In the genomic region with DNA sequence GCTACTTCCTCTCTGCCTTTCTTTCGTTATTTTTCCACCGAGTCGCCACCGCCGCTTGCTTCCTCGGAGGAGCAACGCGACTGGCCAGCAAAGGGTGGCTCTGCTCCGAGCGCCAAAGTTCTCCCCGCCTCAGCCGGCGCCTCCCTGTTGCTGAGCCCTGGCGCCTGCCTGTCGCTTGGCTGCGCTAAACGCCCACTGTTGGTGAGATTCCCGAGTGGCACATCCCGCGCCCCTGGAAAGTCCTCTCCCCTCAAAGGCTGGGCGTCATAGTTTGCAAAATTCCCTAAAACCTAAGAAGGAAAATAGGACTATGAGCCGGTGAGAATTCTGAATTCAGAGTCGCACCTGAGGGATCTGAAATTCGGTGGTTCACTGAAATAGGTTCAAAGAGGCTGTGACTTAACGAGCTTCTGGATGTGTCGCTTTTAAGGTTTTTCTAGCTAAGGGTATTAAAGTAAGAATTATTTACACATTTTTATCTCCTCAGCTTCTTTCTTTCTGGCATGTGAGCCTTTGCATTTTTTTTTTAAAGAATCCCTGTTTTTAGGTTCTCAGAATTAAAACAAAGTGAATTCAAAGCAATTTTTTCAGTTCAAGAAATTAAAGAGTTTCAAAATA, we compare ENCODE assay signal across 8 cellular contexts. TPM values are rescaled to one million over a fixed set of nuclear protein-coding genes. Genes with fewer than 3 reads are reported as not detected.
A peak's percentile ranks its signal among the peaks of the same experiment; 100 is the strongest.
DNase-seq lines count a peak whose midpoint lies in the region; ATAC-seq and TF ChIP-seq lines count a peak whose summit lies in the region.

A gene (minus strand): TSS at position 82 of the 618 bp plus-strand sequence. CDS start 668 bp downstream, outside the sequence.

- intact Hi-C loops in esophagus muscularis mucosa (cut with DNase I): no loop called here

- no peak for ATAC-seq in GM18861 (IDR thresholded peaks at IDR 0.05; ENCODE audit: unreplicated experiment)
- ATAC-seq in HG02840 (IDR thresholded peaks at IDR 0.05; ENCODE audit: low FRiP score, unreplicated experiment): no peak

- H3K4me1 ChIP-seq in esophagus muscularis mucosa: peaks cover 8 to 23% (median 20%) of the 10 kb centered on the region in 4 donors
- no peaks in the 10 kb centered on the region for H3K4me1 ChIP-seq in neuron (ENCODE audit: insufficient read depth, low read length)

- peaks cover 4 to 58% (median 22%) of the 10 kb centered on the region in 4 donors for H3K27me3 ChIP-seq in esophagus muscularis mucosa
- peaks cover 64% of the 10 kb centered on the region for H3K27me3 ChIP-seq in neuron (ENCODE audit: insufficient read depth, low read length)

- H3K9me3 ChIP-seq in esophagus muscularis mucosa (no peaks in the 10 kb centered on the region), neuron (ENCODE audit: low read length) (no peaks in the 10 kb centered on the region)

- TF ChIP-seq POLR2A in esophagus muscularis mucosa (IDR thresholded peaks at IDR 0.05; ENCODE audit: low read depth): no peak

- TF ChIP-seq CTCF in GM10248 (IDR thresholded peaks at IDR 0.05; ENCODE audit: control extremely low read depth, extremely low read depth, low read depth, missing control alignments): peak; percentile 21
- no peak for TF ChIP-seq CTCF in esophagus muscularis mucosa (IDR thresholded peaks at IDR 0.05)
- no peak for TF ChIP-seq CTCF in foreskin fibroblast (IDR thresholded peaks at IDR 0.05; ENCODE audit: low read depth, low read length)

- CTCF ChIA-PET in GM10248 (lab: Yijun Ruan, JAX): no interaction called here

- peak within 1 kb of the TSS; percentile 48 to 54 (median 52) for H3K4me3 ChIP-seq in esophagus muscularis mucosa
- H3K4me3 ChIP-seq in neuron (ENCODE audit: low read length): peak within 1 kb of the TSS; percentile 18
- no peak within 1 kb of the TSS for H3K4me3 ChIP-seq in foreskin fibroblast (ENCODE audit: low read depth in 1 of 2, low read length in 2 of 2)

- H3K36me3 ChIP-seq in esophagus muscularis mucosa (no peaks in the 10 kb centered on the region), neuron (ENCODE audit: insufficient read depth, low read length) (no peaks in the 10 kb centered on the region)

- WGBS in esophagus muscularis mucosa: 7% methylated on average over 26 of the region's 26 CpGs

- no peak for TF ChIP-seq EP300 in esophagus muscularis mucosa (IDR thresholded peaks at IDR 0.05)

- POLR2A ChIA-PET in GM10248 (lab: Yijun Ruan, JAX): no interaction called here

- peak within 1 kb of the TSS; percentile 23 for H2AFZ ChIP-seq in neuron (ENCODE audit: low read depth, low read length)

- no peak within 1 kb of the TSS for H3K27ac ChIP-seq in esophagus muscularis mucosa (replicated peaks in 1 of 4)

- DNase-seq in GM10248 (ENCODE audit: extremely low spot score): peak; percentile 12
- peak; percentile 39 for DNase-seq in NCI-H460 (ENCODE audit: extremely low read depth, low read depth)
- no peak for DNase-seq in esophagus muscularis mucosa (ENCODE audit: extremely low spot score)
- no peak for DNase-seq in stimulated activated naive CD4-positive, alpha-beta T cell (lab: John Stamatoyannopoulos, UW)
- DNase-seq in foreskin fibroblast: no peak

RNA-seq across cellular contexts. Expression of the gene that starts here (rescaled TPM):
- not detected in 2 replicates for total RNA-seq in NCI-H460 (2014; rRNA removed; shearing (Covaris generic))
- not detected in 2 replicates for polyA plus RNA-seq in NCI-H460 (2014; cell fraction: nucleus; rRNA removed)
- under 1 TPM; under 0.01 to 0.58 (median 0.37) TPM for total RNA-seq in esophagus muscularis mucosa

Comparison
In these comparisons a context has a peak if more than half of its experiments do, and no peak if none do; other contexts are left out.
1. Peak in DNase-seq in NCI-H460; RNA of the gene not detected or under 1 TPM.
2. H3K4me3 ChIP-seq: peak in esophagus muscularis mucosa (4 of 4) and neuron (single experiment); none in foreskin fibroblast (0 of 2).